5 cellular contexts compared by ENCODE assay signal in the genomic region with DNA sequence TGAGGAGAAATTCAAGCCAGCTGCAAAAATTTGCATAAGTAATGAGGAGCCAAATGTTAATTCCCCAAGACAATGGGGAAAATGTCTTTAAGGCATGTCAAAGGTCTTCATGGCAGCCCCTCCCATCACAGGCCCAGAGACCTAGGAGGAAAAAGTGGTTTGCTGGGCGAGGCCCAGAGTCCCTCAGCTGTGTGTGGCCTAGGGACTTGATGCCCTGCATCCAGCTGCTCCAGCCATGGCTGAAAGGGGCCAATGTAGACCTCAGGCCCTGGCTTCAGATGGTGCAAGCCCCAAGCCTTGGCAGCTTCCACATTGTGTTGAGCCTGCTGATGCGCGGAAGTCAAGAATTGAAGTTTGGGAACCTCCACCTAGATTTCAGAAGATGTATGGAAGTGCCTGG. TPM values are rescaled to one million over a fixed set of nuclear protein-coding genes. Genes with fewer than 3 reads are reported as not detected.
"Had no signal": no experiment of that assay in that cellular context is flagged by ENCODE, and none has a peak within 500 bp of the region (broad histone marks: within the 10 kb centered on the region; RNA-seq: fewer than 3 reads in every experiment).

No MANE protein-coding gene starts in this region.

RNA-seq across cellular contexts. Expression of gene FRMD7, which starts 35.3 kb away (rescaled TPM):
- total RNA-seq: GM23338, H1, H4, H9, HFFc6 had no signal
